10 cellular contexts compared by ENCODE assay signal in the genomic region with DNA sequence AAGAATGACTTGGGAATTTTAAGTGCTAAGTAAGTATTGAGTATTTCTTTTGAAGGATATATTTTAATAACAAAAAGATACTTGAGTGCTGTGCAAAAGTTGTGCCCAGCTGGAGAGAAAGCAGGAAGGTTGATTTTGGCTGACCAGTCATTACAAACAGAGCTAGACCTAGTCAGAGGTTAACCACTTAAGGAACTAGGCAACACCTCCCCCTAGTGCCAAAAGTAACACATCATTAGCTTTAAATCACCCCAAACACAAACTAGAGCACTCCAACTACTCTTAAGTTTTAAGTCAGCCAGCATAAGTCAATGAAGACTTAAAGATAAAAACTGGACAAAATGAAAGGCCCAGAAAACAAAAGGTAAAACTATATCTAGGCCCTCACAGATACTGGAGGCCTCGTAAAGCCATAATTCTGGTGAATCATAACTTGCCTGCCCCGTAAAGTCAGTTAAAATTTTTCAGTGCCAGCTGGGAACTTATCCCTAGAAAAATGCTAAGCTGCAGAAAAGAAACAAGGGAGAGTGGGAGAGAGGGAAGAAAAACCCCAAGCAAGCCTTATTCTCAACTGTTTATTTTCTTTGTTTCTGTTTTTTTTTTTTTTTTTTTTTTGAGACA. TPM values are rescaled to one million over a fixed set of nuclear protein-coding genes. Genes with fewer than 3 reads are reported as not detected.
DNase-seq lines count a peak whose midpoint lies in the region; ATAC-seq and TF ChIP-seq lines count a peak whose summit lies in the region.
"Had no signal": no experiment of that assay in that cellular context is flagged by ENCODE, and none has a peak within 500 bp of the region (broad histone marks: within the 10 kb centered on the region; RNA-seq: fewer than 3 reads in every experiment).

No MANE protein-coding gene starts in this region.

- peak overlapping the region; percentile 62 for H3K4me2 ChIP-seq in smooth muscle cell

- peaks cover 19 to 37% of the 10 kb centered on the region in 2 donors for H3K4me1 ChIP-seq in adrenal gland (replicated peaks in 1 of 2)
- H3K4me1 ChIP-seq in smooth muscle cell (ENCODE audit: low read depth): peaks cover 8% of the 10 kb centered on the region

- H3K4me3 ChIP-seq in adrenal gland (no peak overlapping the region), smooth muscle cell (no peak overlapping the region)

- in situ Hi-C loops in Caki2 (cut with HindIII; ENCODE audit: low pct_unique_long_range_greater_than_20kb, low sequenced_read_pairs): no loop called here

- intact Hi-C loops in adrenal gland (cut with DNase I): loop anchor here in 1 of 2 donors (5.0 kb wide), 2 partner anchors 42 to 272 kb away; no protein-coding TSS in a partner anchor

- peaks cover 13% of the 10 kb centered on the region for H3F3A ChIP-seq in smooth muscle cell (ENCODE audit: low read depth)

- H3K27me3 ChIP-seq in adrenal gland (no peaks in the 10 kb centered on the region), smooth muscle cell (ENCODE audit: low read depth) (no peaks in the 10 kb centered on the region)

- no peak overlapping the region for H3K9ac ChIP-seq in smooth muscle cell (ENCODE audit: low read depth)

- H3K27ac ChIP-seq in adrenal gland: peak overlapping the region; percentile 16 to 72 (median 45)
- peak overlapping the region; percentile 55 for H3K27ac ChIP-seq in smooth muscle cell (ENCODE audit: low read depth)

- no peak overlapping the region for H2AFZ ChIP-seq in smooth muscle cell (ENCODE audit: low read depth)

- 6 to 36% (median 20%) methylated on average over 2 of the region's 2 CpGs for WGBS in adrenal gland, 4 donors
- WGBS in smooth muscle cell (ENCODE audit: low lambda C conversion rate): 14% methylated on average over 2 of the region's 2 CpGs

- DNase-seq in Caki2 (ENCODE audit: low read depth) (peak; percentile 61), NCI-H774 (lab: John Stamatoyannopoulos, UW) (peak; percentile 7), adrenal gland (peak in 4 of 7 donors; percentile 25 to 49 (median 29)), iPS-NIHi11 (ENCODE audit: low spot score) (peak; percentile 80), smooth muscle cell (lab: John Stamatoyannopoulos, UW; ENCODE audit: unreplicated experiment) (no peak)
- DNase-seq: activated T-cell treated with anti-CD3 and anti-CD28 coated beads, Interleukin-2, amount 50 U/mL, for 4 hours had no signal

- ATAC-seq in GM18519 (IDR thresholded peaks at IDR 0.05; ENCODE audit: low FRiP score, unreplicated experiment) (peak; percentile 39), HG03196 (IDR thresholded peaks at IDR 0.05; ENCODE audit: unreplicated experiment) (peak; percentile 36), GM19324 (IDR thresholded peaks at IDR 0.05; ENCODE audit: low FRiP score, unreplicated experiment) (no peak)

- TF ChIP-seq CTCF in adrenal gland (IDR thresholded peaks at IDR 0.05) (peak in 5 of 6 experiments; percentile 14 to 58 (median 55)), smooth muscle cell (IDR thresholded peaks at IDR 0.05; ENCODE audit: borderline replicate concordance, insufficient read depth, poor library complexity, severe bottlenecking) (peak; percentile 63)

- peaks cover 69% of the 10 kb centered on the region for H3K79me2 ChIP-seq in smooth muscle cell (ENCODE audit: low read depth)

- H4K20me1 ChIP-seq in smooth muscle cell (ENCODE audit: low read depth): no peaks in the 10 kb centered on the region

- H3K36me3 ChIP-seq in adrenal gland (replicated peaks in 1 of 2) (peaks cover 0 to 14% of the 10 kb centered on the region in 2 donors), smooth muscle cell (ENCODE audit: low read depth) (no peaks in the 10 kb centered on the region)

- no peak for TF ChIP-seq POLR2A in adrenal gland (IDR thresholded peaks at IDR 0.05)

- H3K9me3 ChIP-seq in adrenal gland (replicated peaks in 1 of 3) (no peaks in the 10 kb centered on the region), smooth muscle cell (replicated peaks; ENCODE audit: low read depth) (no peaks in the 10 kb centered on the region)

RNA-seq across cellular contexts. Expression of a gene that starts 4.6 kb away (rescaled TPM):
- 13.7 and 24.2 TPM in 2 replicates for total RNA-seq in Caki2 (2014; rRNA removed; shearing (Covaris generic); ENCODE audit: low replicate concordance)
- total RNA-seq in adrenal gland: 10 to 100 TPM; 29.1 to 69.6 (median 47.2) TPM
- polyA plus RNA-seq in adrenal gland: 10 to 100 TPM; 18.6 to 76.3 (median 22.7) TPM
- 39.3 and 41.1 TPM in 2 replicates for total RNA-seq in smooth muscle cell
- polyA plus RNA-seq in smooth muscle cell: 35.9 and 47.8 TPM in 2 replicates

RNA-seq across cellular contexts. Expression of a gene that starts 16.8 kb away (rescaled TPM):
- total RNA-seq in Caki2 (2014; rRNA removed; shearing (Covaris generic); ENCODE audit: low replicate concordance): not detected in 2 replicates
- not detected for total RNA-seq in adrenal gland
- polyA plus RNA-seq in adrenal gland: not detected
- not detected in 2 replicates for total RNA-seq in smooth muscle cell
- not detected in 2 replicates for polyA plus RNA-seq in smooth muscle cell
- total RNA-seq: activated T-cell treated with anti-CD3 and anti-CD28 coated beads, Interleukin-2, amount 50 U/mL, for 4 hours; subcutaneous adipose tissue had no signal

RNA-seq across cellular contexts. Expression of a gene that starts 26.9 kb away (rescaled TPM):
- not detected in 2 replicates for total RNA-seq in Caki2 (2014; rRNA removed; shearing (Covaris generic); ENCODE audit: low replicate concordance)
- not detected for total RNA-seq in adrenal gland
- under 1 TPM in 1 of 3 donors, not detected in 2; 0.07 TPM for polyA plus RNA-seq in adrenal gland
- total RNA-seq in smooth muscle cell: not detected in 2 replicates
- not detected in 2 replicates for polyA plus RNA-seq in smooth muscle cell
- total RNA-seq: activated T-cell treated with anti-CD3 and anti-CD28 coated beads, Interleukin-2, amount 50 U/mL, for 4 hours; subcutaneous adipose tissue had no signal

RNA-seq across cellular contexts. Expression of a gene that starts 44.1 kb away (rescaled TPM):
- total RNA-seq in Caki2 (2014; rRNA removed; shearing (Covaris generic); ENCODE audit: low replicate concordance): 3.7 and 4.5 TPM in 2 replicates
- total RNA-seq in adrenal gland: 10 to 100 TPM in 5 of 8 donors, 1 to 10 TPM in 3; 5.2 to 42.5 (median 11.0) TPM
- polyA plus RNA-seq in adrenal gland: 10 to 100 TPM in 1 of 3 donors, 1 to 10 TPM in 2; 1.4 to 16.1 (median 3.6) TPM
- total RNA-seq in smooth muscle cell: 19.6 and 19.9 TPM in 2 replicates
- 8.4 and 10.1 TPM in 2 replicates for polyA plus RNA-seq in smooth muscle cell

RNA-seq across cellular contexts. Expression of a gene that starts 48.7 kb away (rescaled TPM):
- 55.4 and 69.0 TPM in 2 replicates for total RNA-seq in Caki2 (2014; rRNA removed; shearing (Covaris generic); ENCODE audit: low replicate concordance)
- total RNA-seq in adrenal gland (10 to 100 TPM; 25.1 to 52.9 (median 46.2) TPM), smooth muscle cell (22.0 and 28.1 TPM in 2 replicates)
- polyA plus RNA-seq in adrenal gland (10 to 100 TPM; 18.1 to 33.8 (median 24.9) TPM), smooth muscle cell (58.7 and 59.5 TPM in 2 replicates)
